In the genomic region with DNA sequence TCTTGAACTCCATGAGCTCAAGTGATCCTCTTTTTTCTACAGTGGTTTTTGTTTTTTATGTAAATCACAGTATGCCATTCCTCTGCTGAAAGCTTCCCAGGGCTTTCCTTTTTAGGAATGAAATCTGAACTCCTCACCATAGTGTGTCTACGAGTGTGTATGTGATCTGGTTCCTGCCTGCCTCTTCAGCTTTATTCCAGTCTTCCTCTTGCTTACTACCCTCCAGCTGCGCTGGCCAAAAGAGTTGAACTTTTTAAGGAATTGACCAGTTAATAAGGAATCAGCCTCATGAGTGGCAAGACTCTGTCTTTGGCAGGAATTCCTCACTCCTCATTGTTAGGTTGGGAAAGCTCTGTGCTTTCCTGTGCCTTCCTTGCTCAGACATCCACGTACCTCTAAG, we compare ENCODE assay signal across 21 cellular contexts. TPM values are rescaled to one million over a fixed set of nuclear protein-coding genes. Genes with fewer than 3 reads are reported as not detected.
DNase-seq lines count a peak whose midpoint lies in the region; ATAC-seq and TF ChIP-seq lines count a peak whose summit lies in the region.
"Had no signal": no experiment of that assay in that cellular context is flagged by ENCODE, and none has a peak within 500 bp of the region (broad histone marks: within the 10 kb centered on the region; RNA-seq: fewer than 3 reads in every experiment).

No MANE protein-coding gene starts in this region.

- H2BK20ac ChIP-seq in H9 (ENCODE audit: low read depth, low read length, poor library complexity, severe bottlenecking): no peak overlapping the region

- ATAC-seq in CD4-positive, alpha-beta T cell (ENCODE audit: poor library complexity): no peak
- no peak for ATAC-seq in central memory CD8-positive, alpha-beta T cell (replicated peaks; ENCODE audit: extremely low read depth, poor library complexity, severe bottlenecking)
- no peak for ATAC-seq in HG02870 (IDR thresholded peaks at IDR 0.05; ENCODE audit: unreplicated experiment)
- ATAC-seq: HCT116, Panc1, right cardiac atrium had no signal

- no peak overlapping the region for H2BK120ac ChIP-seq in H9 (ENCODE audit: low read depth, low read length, poor library complexity, severe bottlenecking)

- H3K9me3 ChIP-seq in CD4-positive, alpha-beta T cell (ENCODE audit: control insufficient read depth, low read length): no peaks in the 10 kb centered on the region
- H3K9me3 ChIP-seq in H9 (ENCODE audit: control insufficient read depth, low read depth, low read length) (no peaks in the 10 kb centered on the region), osteoblast (ENCODE audit: low read depth, low read length) (no peaks in the 10 kb centered on the region)
- H3K9me3 ChIP-seq: colonic mucosa, SK-N-SH, suprapubic skin had no signal

- no peak overlapping the region for H3K23ac ChIP-seq in H9 (ENCODE audit: insufficient read length, low read depth, low read length)

- H2BK5ac ChIP-seq in H9 (ENCODE audit: insufficient read length, low read length): peak overlapping the region; percentile 44

- H3K4me3 Mint-ChIP-seq in CD4-positive, alpha-beta T cell: peak overlapping the region; percentile 53
- H3K4me3 Mint-ChIP-seq in H9: peak overlapping the region; percentile 1 to 56; a peak in 1 of 5 replicates
- H3K4me3 Mint-ChIP-seq in central memory CD8-positive, alpha-beta T cell: no peak overlapping the region

- H3K4me2 ChIP-seq in H9 (ENCODE audit: insufficient read depth, insufficient read length, low read length) (peak overlapping the region; percentile 22), osteoblast (ENCODE audit: insufficient read depth, low read length) (no peak overlapping the region)
- H3K4me2 ChIP-seq: SK-N-SH had no signal

- no peak overlapping the region for H3T11ph ChIP-seq in H9 (ENCODE audit: low read length)

- no peak overlapping the region for H3K4me3 ChIP-seq in osteoblast (ENCODE audit: insufficient read depth, low read length)
- H3K4me3 ChIP-seq: colonic mucosa, suprapubic skin had no signal

- TF ChIP-seq CTCF in CD4-positive, alpha-beta T cell (IDR thresholded peaks at IDR 0.05): no peak
- TF ChIP-seq CTCF in H9 (conservative IDR thresholded peaks at IDR 0.05) (no peak), osteoblast (IDR thresholded peaks at IDR 0.05; ENCODE audit: extremely low read depth, low read depth, low read length) (no peak)

- H2AK5ac ChIP-seq in H9 (ENCODE audit: insufficient read length, low read length): peak overlapping the region; percentile 22

- H3K36me3 Mint-ChIP-seq in CD4-positive, alpha-beta T cell (ENCODE audit: low read depth): peaks cover 62% of the 10 kb centered on the region
- peaks cover 14 to 55% (median 45%) of the 10 kb centered on the region in 3 experiments for H3K36me3 Mint-ChIP-seq in H9 (ENCODE audit: insufficient read depth in 1 of 3, low read depth in 3 of 3)
- H3K36me3 Mint-ChIP-seq in central memory CD8-positive, alpha-beta T cell (ENCODE audit: insufficient read depth): peaks cover 34% of the 10 kb centered on the region
- H3K36me3 Mint-ChIP-seq: IgD-negative memory B cell had no signal

- intact Hi-C loops in CD4-positive, alpha-beta T cell (cut with DNase I, micrococcal nuclease): loop anchor here (5.0 to 10.0 kb wide), 3 partner anchors 147 to 1217 kb away; a partner anchor contains a TSS

- no peaks in the 10 kb centered on the region for H3K27me3 ChIP-seq in CD4-positive, alpha-beta T cell (ENCODE audit: control insufficient read depth, insufficient read depth, low read length)
- H3K27me3 ChIP-seq in H9 (ENCODE audit: insufficient read depth, low read length) (no peaks in the 10 kb centered on the region), osteoblast (ENCODE audit: insufficient read depth, low read length) (no peaks in the 10 kb centered on the region)
- H3K27me3 ChIP-seq: colonic mucosa, suprapubic skin had no signal

- no peak for DNase-seq in CD4-positive, alpha-beta T cell
- DNase-seq in H9: no peak
- no peak for DNase-seq in central memory CD8-positive, alpha-beta T cell (ENCODE audit: low spot score in 2 of 2)
- peak; percentile 64 for DNase-seq in osteoblast (ENCODE audit: insufficient read length, low spot score, missing footprints)
- no peak for DNase-seq in SW 1271 (lab: John Stamatoyannopoulos, UW)
- DNase-seq in HuH-7.5 (ENCODE audit: low spot score): no peak
- DNase-seq: activated CD4-positive, alpha-beta T cell treated with anti-CD3 and anti-CD28 coated beads, Interleukin-2, amount 50 U/mL, for 48 hours; anterior cingulate cortex; colonic mucosa; islet precursor cell; MV-4-11; right cardiac atrium; SK-N-SH; stimulated activated CD4-positive, alpha-beta T cell treated with anti-CD3 and anti-CD28 coated beads, Interleukin-1b, Interleukin-23, amount 100 ng/mL, for 48 hours had no signal

- H3K4me1 ChIP-seq in H9 (ENCODE audit: insufficient read depth, low read length): peaks cover 8% of the 10 kb centered on the region; the same call in 1 of the 2 replicates
- H3K4me1 ChIP-seq in osteoblast (ENCODE audit: insufficient read depth, low read length): peaks cover 37% of the 10 kb centered on the region
- H3K4me1 ChIP-seq: colonic mucosa had no signal

- no peak overlapping the region for H2BK15ac ChIP-seq in H9 (ENCODE audit: low read depth, low read length)

- peaks cover 14% of the 10 kb centered on the region for H3K23me2 ChIP-seq in H9 (ENCODE audit: insufficient read length, low read depth, low read length, poor library complexity, severe bottlenecking)

- peak overlapping the region; percentile 64 for H3K9ac ChIP-seq in H9 (ENCODE audit: extremely low read depth, insufficient read length, low read length)
- H3K9ac ChIP-seq: SK-N-SH had no signal

- H3K14ac ChIP-seq in H9 (ENCODE audit: insufficient read depth, low read length): peak overlapping the region; percentile 74; the same call in 1 of the 2 replicates

- POLR2A ChIA-PET in CD4-positive, alpha-beta T cell (lab: Charles Lee): no interaction called here

- no CpG with 5 or more reads among the region's 3 CpGs for WGBS in H9 (ENCODE audit: extremely low coverage, insufficient read length, low lambda C conversion rate)

- H3K27me3 Mint-ChIP-seq in CD4-positive, alpha-beta T cell: no peaks in the 10 kb centered on the region
- no peaks in the 10 kb centered on the region for H3K27me3 Mint-ChIP-seq in H9 (ENCODE audit: low read depth)
- H3K27me3 Mint-ChIP-seq in central memory CD8-positive, alpha-beta T cell: no peaks in the 10 kb centered on the region
- H3K27me3 Mint-ChIP-seq: IgD-negative memory B cell had no signal

- no peak overlapping the region for H2BK12ac ChIP-seq in H9 (ENCODE audit: insufficient read length, low read depth, low read length)

- peaks cover 39% of the 10 kb centered on the region for H3K79me2 ChIP-seq in H9 (ENCODE audit: insufficient read depth, low read length)
- peaks cover 87% of the 10 kb centered on the region for H3K79me2 ChIP-seq in osteoblast (ENCODE audit: insufficient read depth, low read length)

- H4K91ac ChIP-seq in H9 (ENCODE audit: insufficient read length, low read depth, low read length): no peak overlapping the region

- peaks cover 39% of the 10 kb centered on the region for H3K36me3 ChIP-seq in osteoblast (ENCODE audit: insufficient read depth, low read length)

- H2AFZ ChIP-seq in H9 (ENCODE audit: low read length) (no peak overlapping the region), osteoblast (ENCODE audit: low read length) (no peak overlapping the region)

- no peak overlapping the region for H4K8ac ChIP-seq in H9 (replicated peaks; ENCODE audit: insufficient read length, low read depth, low read length)

- no peak overlapping the region for H3K4ac ChIP-seq in H9 (ENCODE audit: low read depth, low read length)

- no peak overlapping the region for H3K56ac ChIP-seq in H9 (ENCODE audit: insufficient read length, low read depth, low read length)

- H3K79me1 ChIP-seq in H9 (ENCODE audit: insufficient read depth, low read depth, low read length, poor library complexity, severe bottlenecking): no peaks in the 10 kb centered on the region

- H3K9me3 Mint-ChIP-seq in CD4-positive, alpha-beta T cell: no peaks in the 10 kb centered on the region
- no peaks in the 10 kb centered on the region for H3K9me3 Mint-ChIP-seq in H9
- H3K9me3 Mint-ChIP-seq in central memory CD8-positive, alpha-beta T cell: no peaks in the 10 kb centered on the region
- H3K9me3 Mint-ChIP-seq: activated T-helper 2 cell treated with anti-CD3 and anti-CD28 coated beads, Interferon-gamma antibody, Interleukin-2, Interleukin-4, amounts not matched to agents 10 μg/mL and 5 μg/mL and 100 μg/mL, durations not matched to agents 14 hours and 24 hours and 36 hours; IgD-negative memory B cell had no signal

- CTCF ChIA-PET in CD4-positive, alpha-beta T cell (lab: Charles Lee): interaction anchor here (0.8 kb wide), 1 partner anchor 61 kb away, joined by 4 read pairs; no protein-coding TSS in a partner anchor

- no peak overlapping the region for H3K27ac ChIP-seq in CD4-positive, alpha-beta T cell (ENCODE audit: low read depth, low read length)
- peak overlapping the region; percentile 82 for H3K27ac ChIP-seq in H9 (ENCODE audit: insufficient read length, low read depth, low read length)
- peak overlapping the region; percentile 18 for H3K27ac ChIP-seq in osteoblast (ENCODE audit: low read depth, low read length)
- H3K27ac ChIP-seq: colonic mucosa, suprapubic skin had no signal

- no peaks in the 10 kb centered on the region for H4K20me1 ChIP-seq in H9 (ENCODE audit: control insufficient read depth, insufficient read depth, insufficient read length)
- H4K20me1 ChIP-seq in osteoblast (ENCODE audit: insufficient read depth, low read length): peaks cover 65% of the 10 kb centered on the region

- H4K5ac ChIP-seq in H9 (ENCODE audit: insufficient read length, low read depth, low read length): peak overlapping the region; percentile 33

- peaks cover 55% of the 10 kb centered on the region for H3K4me1 Mint-ChIP-seq in CD4-positive, alpha-beta T cell (ENCODE audit: low read depth)
- H3K4me1 Mint-ChIP-seq in H9: peaks cover 31 to 32% of the 10 kb centered on the region in 2 experiments
- H3K4me1 Mint-ChIP-seq in central memory CD8-positive, alpha-beta T cell: peaks cover 34% of the 10 kb centered on the region

- peak overlapping the region; percentile 61 for H3K18ac ChIP-seq in H9 (ENCODE audit: insufficient read length, low read depth, low read length)

- H3K27ac Mint-ChIP-seq in CD4-positive, alpha-beta T cell: peak overlapping the region; percentile 60
- H3K27ac Mint-ChIP-seq in H9: peak overlapping the region; percentile 69 to 95 (median 82)
- H3K27ac Mint-ChIP-seq in central memory CD8-positive, alpha-beta T cell (ENCODE audit: low read depth): peak overlapping the region; percentile 53
- H3K27ac Mint-ChIP-seq: activated T-helper 2 cell treated with anti-CD3 and anti-CD28 coated beads, Interferon-gamma antibody, Interleukin-2, Interleukin-4, amounts not matched to agents 10 μg/mL and 5 μg/mL and 100 μg/mL, durations not matched to agents 14 hours and 24 hours and 36 hours; IgD-negative memory B cell had no signal

RNA-seq across cellular contexts. Expression of a gene that starts 4.0 kb away (rescaled TPM):
- 10 to 100 TPM; 86.9 to 96.9 TPM for total RNA-seq in CD4-positive, alpha-beta T cell
- total RNA-seq in H9 (2021) (500 and 529 TPM in 2 replicates), osteoblast (180 and 200 TPM in 2 replicates)

RNA-seq across cellular contexts. Expression of a gene that starts 5.1 kb away (rescaled TPM):
- total RNA-seq in CD4-positive, alpha-beta T cell: 1 to 10 TPM; 2.9 to 3.0 TPM
- total RNA-seq in H9 (2021): 9.6 and 11.1 TPM in 2 replicates
- total RNA-seq in osteoblast: 11.2 and 15.9 TPM in 2 replicates

RNA-seq across cellular contexts. Expression of a gene that starts 24.1 kb away (rescaled TPM):
- 10 to 100 TPM; 39.1 to 46.7 TPM for total RNA-seq in CD4-positive, alpha-beta T cell
- 41.7 and 45.2 TPM in 2 replicates for total RNA-seq in H9 (2021)
- 16.5 and 17.4 TPM in 2 replicates for total RNA-seq in osteoblast

RNA-seq across cellular contexts. Expression of a gene that starts 35.8 kb away (rescaled TPM):
- total RNA-seq in CD4-positive, alpha-beta T cell: not detected
- total RNA-seq in H9 (2021) (0.55 and 0.66 TPM in 2 replicates), osteoblast (not detected in 2 replicates)
- total RNA-seq: activated T-helper 2 cell treated with anti-CD3 and anti-CD28 coated beads, Interferon-gamma antibody, Interleukin-2, Interleukin-4, amounts not matched to agents 10 μg/mL and 5 μg/mL and 100 μg/mL, durations not matched to agents 14 hours and 24 hours and 36 hours; colonic mucosa; epithelial cell of proximal tubule; right cardiac atrium; suprapubic skin had no signal

RNA-seq across cellular contexts. Expression of a gene that starts 46.1 kb away (rescaled TPM):
- total RNA-seq in CD4-positive, alpha-beta T cell: 10 to 100 TPM; 14.0 to 16.0 TPM
- total RNA-seq in H9 (2021): 15.4 and 16.2 TPM in 2 replicates
- 0.29 and 0.36 TPM in 2 replicates for total RNA-seq in osteoblast
